11 cellular contexts compared by ENCODE assay signal in the genomic region with DNA sequence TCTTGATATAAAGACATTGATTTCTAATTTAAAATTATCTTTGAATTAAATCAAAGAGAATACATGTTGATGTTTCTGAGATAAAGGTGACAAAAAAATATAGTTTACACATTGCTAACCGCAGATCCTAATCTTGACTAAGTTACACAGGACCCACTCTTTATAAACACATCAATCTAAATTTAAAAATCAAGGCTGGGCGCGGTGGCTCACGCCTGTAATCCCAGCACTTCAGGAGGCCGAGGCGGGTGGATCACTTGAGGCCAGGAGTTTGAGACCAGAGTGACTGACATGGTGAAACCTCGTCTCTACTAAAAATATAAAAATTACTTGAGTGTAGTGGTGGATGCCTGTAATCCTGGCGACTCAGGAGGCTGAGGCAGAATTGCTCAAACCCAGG. TPM values are rescaled to one million over a fixed set of nuclear protein-coding genes. Genes with fewer than 3 reads are reported as not detected.
A peak's percentile ranks its signal among the peaks of the same experiment; 100 is the strongest.
DNase-seq lines count a peak whose midpoint lies in the region; ATAC-seq, FAIRE-seq and TF ChIP-seq lines count a peak whose summit lies in the region.
"Had no signal": no experiment of that assay in that cellular context is flagged by ENCODE, and none has a peak within 500 bp of the region (broad histone marks: within the 10 kb centered on the region; RNA-seq: fewer than 3 reads in every experiment).

No MANE protein-coding gene starts in this region.

- H3K9me3 Mint-ChIP-seq in activated T-cell treated with anti-CD3 and anti-CD28 coated beads, Interleukin-2, amount 50 U/mL, for 72 hours, result peaks cover 0 to 1% of the 10 kb centered on the region in 2 donors
- no peaks in the 10 kb centered on the region for H3K9me3 Mint-ChIP-seq in activated T-helper 1 cell treated with anti-CD3 and anti-CD28 coated beads, Interleukin-12 subunit alpha, Interleukin-12 subunit beta, Interleukin-2, Interleukin-4 antibody, amounts not matched to agents 30 ng/mL and 10 ng/mL and 1 ng/mL, durations not matched to agents 14 hours and 24 hours and 36 hours

- H3K36me3 ChIP-seq in keratinocyte (ENCODE audit: control insufficient read depth in 2 of 2, extremely low read depth in 1 of 2, insufficient read depth in 2 of 2, low read length in 2 of 2) (peaks cover 2 to 3% of the 10 kb centered on the region in 2 experiments), thoracic aorta (no peaks in the 10 kb centered on the region)
- H3K36me3 ChIP-seq: BE2C had no signal

- H3K4me3 ChIP-seq in keratinocyte (ENCODE audit: control insufficient read depth in 2 of 3, extremely low read depth in 1 of 3, insufficient read depth in 2 of 3, low read depth in 1 of 3, low read length in 3 of 3), result no peak overlapping the region
- peak overlapping the region; percentile 78 for H3K4me3 ChIP-seq in thoracic aorta

- peaks cover 19% of the 10 kb centered on the region for H3K4me1 Mint-ChIP-seq in activated T-cell treated with anti-CD3 and anti-CD28 coated beads, Interleukin-2, amount 50 U/mL, for 72 hours (ENCODE audit: low read depth)
- H3K4me1 Mint-ChIP-seq in activated T-helper 1 cell treated with anti-CD3 and anti-CD28 coated beads, Interleukin-12 subunit alpha, Interleukin-12 subunit beta, Interleukin-2, Interleukin-4 antibody, amounts not matched to agents 30 ng/mL and 10 ng/mL and 1 ng/mL, durations not matched to agents 14 hours and 24 hours and 36 hours (ENCODE audit: low read depth), result peaks cover 5% of the 10 kb centered on the region

- H3K4me2 ChIP-seq in keratinocyte (ENCODE audit: control insufficient read depth, extremely low read depth, insufficient read depth, low read depth, low read length), result peak overlapping the region; percentile 93

- H3K79me2 ChIP-seq in keratinocyte (ENCODE audit: control insufficient read depth, insufficient read depth, low read length), result peaks cover 46% of the 10 kb centered on the region

- TF ChIP-seq CTCF in keratinocyte (optimal IDR thresholded peaks at IDR 0.05 in 1 of 3, IDR thresholded peaks at IDR 0.05 in 1 of 3, conservative IDR thresholded peaks at IDR 0.05 in 1 of 3; ENCODE audit: extremely low read depth in 1 of 3, insufficient read depth in 2 of 3, low read length in 3 of 3) (no peak), thoracic aorta (IDR thresholded peaks at IDR 0.05) (no peak)

- no peak for ATAC-seq in activated T-cell treated with anti-CD3 and anti-CD28 coated beads, Interleukin-2, amount 50 U/mL, for 72 hours (replicated peaks in 1 of 2)
- ATAC-seq in thoracic aorta (ENCODE audit: insufficient number of reproducible peaks, low FRiP score, low read depth), result no peak

- H4K20me1 ChIP-seq in keratinocyte (ENCODE audit: control insufficient read depth, extremely low read depth, insufficient read depth, low read length), result peaks cover 3% of the 10 kb centered on the region

- H3K27me3 ChIP-seq in keratinocyte (ENCODE audit: control insufficient read depth, extremely low read depth, insufficient read depth, low read length) (no peaks in the 10 kb centered on the region), thoracic aorta (replicated peaks; ENCODE audit: insufficient read depth) (no peaks in the 10 kb centered on the region)
- H3K27me3 ChIP-seq: BE2C had no signal

- peaks cover 4% of the 10 kb centered on the region for H3K4me1 ChIP-seq in keratinocyte (ENCODE audit: control insufficient read depth, extremely low read depth, insufficient read depth, low read length)
- peaks cover 17 to 23% of the 10 kb centered on the region in 2 donors for H3K4me1 ChIP-seq in thoracic aorta (ENCODE audit: control insufficient read depth in 1 of 2, low read depth in 2 of 2)
- H3K4me1 ChIP-seq: BE2C had no signal

- H3K9me3 ChIP-seq in keratinocyte (ENCODE audit: control insufficient read depth, low read depth, low read length) (no peaks in the 10 kb centered on the region), thoracic aorta (no peaks in the 10 kb centered on the region)

- no peak overlapping the region for H2AFZ ChIP-seq in keratinocyte (ENCODE audit: control insufficient read depth, low read length)

- H3K27me3 Mint-ChIP-seq in activated T-cell treated with anti-CD3 and anti-CD28 coated beads, Interleukin-2, amount 50 U/mL, for 72 hours (ENCODE audit: low read depth), result no peaks in the 10 kb centered on the region
- no peaks in the 10 kb centered on the region for H3K27me3 Mint-ChIP-seq in activated T-helper 1 cell treated with anti-CD3 and anti-CD28 coated beads, Interleukin-12 subunit alpha, Interleukin-12 subunit beta, Interleukin-2, Interleukin-4 antibody, amounts not matched to agents 30 ng/mL and 10 ng/mL and 1 ng/mL, durations not matched to agents 14 hours and 24 hours and 36 hours (ENCODE audit: insufficient read depth)

- H3K9ac ChIP-seq in keratinocyte (ENCODE audit: control insufficient read depth, extremely low read depth, insufficient read depth, low read length), result no peak overlapping the region

- DNase-seq in activated T-cell treated with anti-CD3 and anti-CD28 coated beads, Interleukin-2, amount 50 U/mL, for 72 hours, result no peak
- DNase-seq in activated T-cell treated with anti-CD3 and anti-CD28 coated beads, Interleukin-2, amount 50 U/mL, for 48 hours, result no peak
- DNase-seq in activated T-helper 1 cell treated with anti-CD3 and anti-CD28 coated beads, Interleukin-12 subunit alpha, Interleukin-12 subunit beta, Interleukin-2, Interleukin-4 antibody, amounts not matched to agents 30 ng/mL and 10 ng/mL and 1 ng/mL, durations not matched to agents 14 hours and 24 hours and 36 hours (ENCODE audit: low spot score), result no peak
- DNase-seq in keratinocyte (ENCODE audit: low read depth, low spot score) (no peak), thoracic aorta (ENCODE audit: low spot score) (no peak), COLO668 (lab: John Stamatoyannopoulos, UW; ENCODE audit: unreplicated experiment) (no peak), SIG-M5 treated with dmso at 0.1 percent for 504 hours (lab: John Stamatoyannopoulos, UW; ENCODE audit: unreplicated experiment) (no peak), LoVo (ENCODE audit: low spot score) (no peak)
- DNase-seq: activated CD4-positive, CD25-positive, alpha-beta regulatory T cell; BE2C; caudate nucleus had no signal

- peak overlapping the region; percentile 36 to 62 for H3K4me3 Mint-ChIP-seq in activated T-cell treated with anti-CD3 and anti-CD28 coated beads, Interleukin-2, amount 50 U/mL, for 72 hours
- peak overlapping the region; percentile 49 for H3K4me3 Mint-ChIP-seq in activated T-helper 1 cell treated with anti-CD3 and anti-CD28 coated beads, Interleukin-12 subunit alpha, Interleukin-12 subunit beta, Interleukin-2, Interleukin-4 antibody, amounts not matched to agents 30 ng/mL and 10 ng/mL and 1 ng/mL, durations not matched to agents 14 hours and 24 hours and 36 hours

- peaks cover 1 to 5% of the 10 kb centered on the region in 2 donors for H3K36me3 Mint-ChIP-seq in activated T-cell treated with anti-CD3 and anti-CD28 coated beads, Interleukin-2, amount 50 U/mL, for 72 hours (ENCODE audit: insufficient read depth in 2 of 2)
- H3K36me3 Mint-ChIP-seq in activated T-helper 1 cell treated with anti-CD3 and anti-CD28 coated beads, Interleukin-12 subunit alpha, Interleukin-12 subunit beta, Interleukin-2, Interleukin-4 antibody, amounts not matched to agents 30 ng/mL and 10 ng/mL and 1 ng/mL, durations not matched to agents 14 hours and 24 hours and 36 hours (ENCODE audit: low read depth), result peaks cover 7% of the 10 kb centered on the region

- dilution Hi-C loops in keratinocyte (cut with MboI; ENCODE audit: extremely low pct_ligation_motif_present, low sequenced_read_pairs), result no loop called here

- H3K27ac Mint-ChIP-seq in activated T-cell treated with anti-CD3 and anti-CD28 coated beads, Interleukin-2, amount 50 U/mL, for 72 hours, result peak overlapping the region; percentile 63
- no peak overlapping the region for H3K27ac Mint-ChIP-seq in activated T-helper 1 cell treated with anti-CD3 and anti-CD28 coated beads, Interleukin-12 subunit alpha, Interleukin-12 subunit beta, Interleukin-2, Interleukin-4 antibody, amounts not matched to agents 30 ng/mL and 10 ng/mL and 1 ng/mL, durations not matched to agents 14 hours and 24 hours and 36 hours

- H3K9me1 ChIP-seq in keratinocyte (ENCODE audit: control insufficient read depth, extremely low read depth, insufficient read depth, low read length), result no peaks in the 10 kb centered on the region

- FAIRE-seq in keratinocyte (lab: Jason Lieb, UNC), result no peak

- H3K27ac ChIP-seq in keratinocyte (ENCODE audit: control insufficient read depth, insufficient read depth, low read length) (no peak overlapping the region), thoracic aorta (peak overlapping the region; percentile 83 to 97)

- intact Hi-C loops in activated T-helper 1 cell treated with anti-CD3 and anti-CD28 coated beads, Interleukin-12 subunit alpha, Interleukin-12 subunit beta, Interleukin-2, Interleukin-4 antibody, amounts not matched to agents 30 ng/mL and 10 ng/mL and 1 ng/mL, durations not matched to agents 14 hours and 24 hours and 36 hours (cut with micrococcal nuclease), result loop anchor here (5.0 kb wide), 1 partner anchor 332 kb away; a partner anchor contains a TSS

RNA-seq across cellular contexts. Expression of a gene that starts 1.9 kb away (rescaled TPM):
- total RNA-seq in activated T-cell treated with anti-CD3 and anti-CD28 coated beads, Interleukin-2, amount 50 U/mL, for 72 hours, result 10 to 100 TPM; 38.0 to 46.3 TPM
- 38.0 and 42.3 TPM in 2 replicates for total RNA-seq in activated T-helper 1 cell treated with anti-CD3 and anti-CD28 coated beads, Interleukin-12 subunit alpha, Interleukin-12 subunit beta, Interleukin-2, Interleukin-4 antibody, amounts not matched to agents 30 ng/mL and 10 ng/mL and 1 ng/mL, durations not matched to agents 14 hours and 24 hours and 36 hours
- 24.7 to 36.1 TPM (median 28.3 TPM) in 3 replicates for polyA plus RNA-seq in keratinocyte
- 64.4 TPM for polyA plus RNA-seq in keratinocyte (2011; ENCODE audit: low read depth)
- 21.7 and 29.3 TPM in 2 replicates for polyA plus RNA-seq in keratinocyte (2011; cell fraction: cytosol; rRNA removed)
- polyA plus RNA-seq in keratinocyte (2011; cell fraction: nucleus; rRNA removed), result 28.2 and 34.4 TPM in 2 replicates
- polyA plus RNA-seq in keratinocyte (2012; ENCODE audit: low replicate concordance), result 24.3 and 29.7 TPM in 2 replicates
- 13.4 to 26.9 TPM (median 24.5 TPM) in 3 replicates for polyA minus RNA-seq in keratinocyte
- 25.3 TPM for polyA minus RNA-seq in keratinocyte (2011; cell fraction: cytosol; rRNA and poly(A)+ RNA removed)
- polyA minus RNA-seq in keratinocyte (2011; cell fraction: nucleus; rRNA and poly(A)+ RNA removed), result 11.1 and 20.1 TPM in 2 replicates
- 10 to 100 TPM; 52.9 to 68.9 TPM for total RNA-seq in thoracic aorta
